In the genomic region with DNA sequence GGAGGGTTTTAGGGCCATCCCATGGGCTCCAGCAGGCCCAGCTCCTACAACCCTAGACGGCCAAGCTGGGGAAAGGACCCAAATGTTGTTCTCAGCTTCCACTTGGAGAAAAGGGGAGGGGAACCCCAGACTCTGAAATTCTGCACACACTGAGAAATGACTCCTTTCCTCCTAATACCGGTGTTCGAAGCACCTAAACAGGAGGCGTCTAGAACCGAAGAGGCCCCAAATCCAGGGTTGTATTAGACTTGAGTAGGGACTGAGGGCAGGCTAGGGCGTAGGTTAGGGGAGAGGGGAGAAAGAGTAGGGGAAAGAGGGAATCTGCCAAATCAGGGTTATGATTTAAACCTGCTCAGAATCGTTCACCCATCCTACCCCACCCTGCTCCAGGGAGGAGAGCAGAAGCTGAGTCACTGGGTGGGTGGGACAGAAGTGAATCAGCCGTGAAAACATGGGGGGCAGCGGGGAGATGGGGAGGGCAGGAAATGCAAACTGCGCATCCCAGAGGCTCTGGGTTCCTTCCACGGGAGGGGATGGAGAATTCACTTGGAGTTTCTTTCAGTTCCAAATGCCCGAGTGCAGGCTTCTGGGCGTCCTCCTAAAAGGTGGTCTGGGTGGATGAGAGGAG, we compare ENCODE assay signal across 1 cellular context.
TF ChIP-seq lines count a peak whose summit lies in the region.

No MANE protein-coding gene starts in this region.

TF ChIP-seq in SK-N-SH treated with all-trans-retinoic acid at 6 μM for 48 hours, 23 proteins besides CTCF, POLR2A, EP300 and RAD21 (continued from another document):
- no peak for TF ChIP-seq TSHZ2 (CRISPR knock-in tag; IDR thresholded peaks at IDR 0.05)
- TF ChIP-seq CSDC2 (CRISPR knock-in tag; IDR thresholded peaks at IDR 0.05), result no peak
- no peak for TF ChIP-seq GLIS3 (CRISPR knock-in tag; IDR thresholded peaks at IDR 0.05)
